8 cellular contexts compared by ENCODE assay signal in the genomic region with DNA sequence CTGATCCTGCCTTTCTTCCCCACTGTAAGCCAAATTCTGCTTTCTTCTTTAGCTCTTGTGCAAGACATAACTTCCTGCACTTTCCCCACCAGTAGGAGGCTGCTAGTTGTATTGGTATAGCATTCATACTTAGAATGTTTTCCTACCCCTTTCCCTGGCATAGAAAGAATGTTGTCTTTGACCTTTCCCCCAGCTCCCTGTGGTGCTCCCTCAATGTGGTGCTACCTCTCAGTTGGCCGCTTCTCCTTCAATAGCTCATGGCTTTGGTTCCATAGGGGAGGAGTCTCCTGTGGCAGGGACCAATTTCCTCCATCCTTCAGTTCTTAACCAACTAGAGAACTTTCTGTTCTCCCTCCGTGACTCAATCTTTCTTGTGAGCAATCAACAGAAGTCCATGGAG.
A peak's percentile ranks its signal among the peaks of the same experiment; 100 is the strongest.
DNase-seq lines count a peak whose midpoint lies in the region; ATAC-seq and TF ChIP-seq lines count a peak whose summit lies in the region.

No MANE protein-coding gene starts in this region.

- intact Hi-C loops in CD14-positive monocyte (cut with micrococcal nuclease): no loop called here

- DNase-seq in CD14-positive monocyte (ENCODE audit: low spot score) (no peak), MG63 (peak; percentile 32), fibroblast of the conjunctiva (ENCODE audit: low read depth) (peak; percentile 66), UCSD-AML1 (lab: John Stamatoyannopoulos, UW; ENCODE audit: unreplicated experiment) (no peak), left lobe of liver (ENCODE audit: low spot score) (no peak)
- no peak for DNase-seq in stimulated activated CD4-positive, alpha-beta T cell treated with anti-CD3 and anti-CD28 coated beads, Interleukin-2, amount 100 ng/mL, for 48 hours

- H3K4me3 ChIP-seq in MG63: no peak overlapping the region

- no peaks in the 10 kb centered on the region for H3K27me3 ChIP-seq in MG63

- H3K27me3 Mint-ChIP-seq in CD14-positive monocyte (ENCODE audit: low read depth in 3 of 3): peaks cover 0 to 2% (median 0%) of the 10 kb centered on the region in 3 donors

- peak; percentile 42 for TF ChIP-seq CTCF in CD14-positive monocyte (IDR thresholded peaks at IDR 0.05)

- no peaks in the 10 kb centered on the region for H3K36me3 ChIP-seq in MG63

- peak overlapping the region; percentile 65 to 92 (median 86) for H3K27ac Mint-ChIP-seq in CD14-positive monocyte

- H3K9me3 ChIP-seq in MG63: no peaks in the 10 kb centered on the region

- peaks cover 29% of the 10 kb centered on the region for H3K4me1 Mint-ChIP-seq in CD14-positive monocyte

- no peaks in the 10 kb centered on the region for H3K9me3 Mint-ChIP-seq in CD14-positive monocyte

- ATAC-seq in GM21390 (IDR thresholded peaks at IDR 0.05; ENCODE audit: unreplicated experiment): peak; percentile 26
- ATAC-seq in GM21717 (IDR thresholded peaks at IDR 0.05; ENCODE audit: unreplicated experiment): no peak
- ATAC-seq in left lobe of liver: no peak

- no peaks in the 10 kb centered on the region for H3K36me3 Mint-ChIP-seq in CD14-positive monocyte

- peak overlapping the region; percentile 61 to 67 for H3K4me3 Mint-ChIP-seq in CD14-positive monocyte

Comparison
In these comparisons a context has a peak if more than half of its experiments do, and no peak if none do; other contexts are left out.
1. DNase-seq: peak in MG63 (single experiment) and fibroblast of the conjunctiva (single experiment); none in CD14-positive monocyte (single experiment), UCSD-AML1 (single experiment), left lobe of liver (single experiment) and stimulated activated CD4-positive, alpha-beta T cell treated with anti-CD3 and anti-CD28 coated beads, Interleukin-2, amount 100 ng/mL, for 48 hours (0 of 2).